34 cellular contexts compared by ENCODE assay signal in the genomic region with DNA sequence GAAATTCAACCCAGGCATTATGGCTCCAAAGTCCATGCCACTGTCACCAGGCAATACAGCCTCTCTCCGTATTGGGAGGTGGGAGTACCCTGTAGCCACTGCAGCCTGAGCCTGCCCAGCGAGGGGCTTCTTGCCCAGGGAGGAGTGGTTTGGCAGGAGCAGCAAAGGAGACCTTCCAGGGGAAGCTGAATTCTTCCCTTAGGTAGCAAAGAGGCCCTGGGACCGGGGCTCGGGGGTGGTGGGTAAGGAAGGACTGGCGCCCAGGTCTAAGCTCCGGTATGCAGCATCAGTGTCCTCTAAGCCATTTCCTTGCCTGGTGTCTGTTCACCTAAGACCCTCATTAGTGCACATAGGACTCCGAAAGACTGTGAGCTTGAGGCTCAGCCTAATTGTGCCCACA. TPM values are rescaled to one million over a fixed set of nuclear protein-coding genes. Genes with fewer than 3 reads are reported as not detected.
"Had no signal": no experiment of that assay in that cellular context is flagged by ENCODE, and none has a peak within 500 bp of the region (broad histone marks: within the 10 kb centered on the region; RNA-seq: fewer than 3 reads in every experiment).

No MANE protein-coding gene starts in this region.

- H3K4me3 Mint-ChIP-seq: activated CD4-positive, alpha-beta memory T cell treated with anti-CD3 and anti-CD28 coated beads, Interleukin-2, amount 10 ng/mL, durations not matched to agents 7 days and 5 days; activated CD4-positive, alpha-beta T cell treated with anti-CD3 and anti-CD28 coated beads, Interleukin-2, amount 10 ng/mL, durations not matched to agents 7 days and 5 days; activated naive CD8-positive, alpha-beta T cell treated with anti-CD3 and anti-CD28 coated beads, Interleukin-2, amount 50 U/mL, for 24 hours; activated T-cell treated with anti-CD3 and anti-CD28 coated beads, Interleukin-2, amount 50 U/mL, for 4 hours; activated T-helper 17 cell treated with anti-CD3 and anti-CD28 coated beads, Interleukin-2, amount 50 U/mL, for 72 hours; natural killer cell treated with Interleukin-12 subunit alpha and Interleukin-12 subunit beta and Interleukin-15 and Interleukin-18, amount 100 ng/mL, for 72 hours; stimulated activated memory B cell treated with anti-CD40 and anti-IgM and Interleukin-4, amounts not matched to agents 10 μg/mL and 1 μg/mL and 100 μg/mL, for 72 hours; stimulated activated naive CD8-positive, alpha-beta T cell treated with anti-CD3 and anti-CD28 coated beads, Interleukin-15, amount 100 ng/mL, for 72 hours; WTC11 had no signal

- H3K9me3 ChIP-seq: breast epithelium, gastrocnemius medialis, mucosa of descending colon, sigmoid colon, upper lobe of left lung had no signal

- H3K27ac Mint-ChIP-seq: activated CD4-positive, alpha-beta memory T cell treated with anti-CD3 and anti-CD28 coated beads, Interleukin-2, amount 10 ng/mL, durations not matched to agents 7 days and 5 days; activated CD4-positive, alpha-beta T cell treated with anti-CD3 and anti-CD28 coated beads, Interleukin-2, amount 10 ng/mL, durations not matched to agents 7 days and 5 days; activated naive CD8-positive, alpha-beta T cell treated with anti-CD3 and anti-CD28 coated beads, Interleukin-2, amount 50 U/mL, for 24 hours; activated T-helper 17 cell treated with anti-CD3 and anti-CD28 coated beads, Interleukin-2, amount 50 U/mL, for 72 hours; natural killer cell treated with Interleukin-12 subunit alpha and Interleukin-12 subunit beta and Interleukin-15 and Interleukin-18, amount 100 ng/mL, for 72 hours; stimulated activated memory B cell treated with anti-CD40 and anti-IgM and Interleukin-4, amounts not matched to agents 10 μg/mL and 1 μg/mL and 100 μg/mL, for 72 hours; WTC11 had no signal

- H3K36me3 ChIP-seq: breast epithelium, gastrocnemius medialis, sigmoid colon, upper lobe of left lung had no signal

- H3K4me3 ChIP-seq: breast epithelium, coronary artery, dorsolateral prefrontal cortex, gastrocnemius medialis, mucosa of descending colon, sigmoid colon, upper lobe of left lung had no signal

- H3K9me3 Mint-ChIP-seq: activated CD4-positive, alpha-beta memory T cell treated with anti-CD3 and anti-CD28 coated beads, Interleukin-2, amount 10 ng/mL, durations not matched to agents 7 days and 5 days; activated CD4-positive, alpha-beta T cell treated with anti-CD3 and anti-CD28 coated beads, Interleukin-2, amount 10 ng/mL, durations not matched to agents 7 days and 5 days; activated naive CD8-positive, alpha-beta T cell treated with anti-CD3 and anti-CD28 coated beads, Interleukin-2, amount 50 U/mL, for 24 hours; activated T-cell treated with anti-CD3 and anti-CD28 coated beads, Interleukin-2, amount 50 U/mL, for 4 hours; activated T-helper 17 cell treated with anti-CD3 and anti-CD28 coated beads, Interleukin-2, amount 50 U/mL, for 72 hours; natural killer cell treated with Interleukin-12 subunit alpha and Interleukin-12 subunit beta and Interleukin-15 and Interleukin-18, amount 100 ng/mL, for 72 hours; stimulated activated memory B cell treated with anti-CD40 and anti-IgM and Interleukin-4, amounts not matched to agents 10 μg/mL and 1 μg/mL and 100 μg/mL, for 72 hours; stimulated activated naive CD8-positive, alpha-beta T cell treated with anti-CD3 and anti-CD28 coated beads, Interleukin-15, amount 100 ng/mL, for 72 hours; WTC11 had no signal

- H3K27ac ChIP-seq: breast epithelium, coronary artery, dorsolateral prefrontal cortex, gastrocnemius medialis, sigmoid colon, upper lobe of left lung had no signal

- H3K4me1 ChIP-seq: breast epithelium, sigmoid colon had no signal

- H3K27me3 ChIP-seq: breast epithelium, dorsolateral prefrontal cortex, gastrocnemius medialis, sigmoid colon, upper lobe of left lung had no signal

- ATAC-seq: activated naive CD8-positive, alpha-beta T cell treated with anti-CD3 and anti-CD28 coated beads, Interleukin-2, amount 50 U/mL, for 24 hours; activated T-cell treated with anti-CD3 and anti-CD28 coated beads, Interleukin-2, amount 50 U/mL, for 4 hours; activated T-helper 17 cell treated with anti-CD3 and anti-CD28 coated beads, Interleukin-2, amount 50 U/mL, for 72 hours; gastrocnemius medialis; mucosa of descending colon; stimulated activated memory B cell treated with anti-CD40 and anti-IgM and Interleukin-4, amounts not matched to agents 10 μg/mL and 1 μg/mL and 100 μg/mL, for 72 hours; stimulated activated naive CD8-positive, alpha-beta T cell treated with anti-CD3 and anti-CD28 coated beads, Interleukin-15, amount 100 ng/mL, for 72 hours; WTC11 had no signal

- DNase-seq: activated CD4-positive, alpha-beta memory T cell treated with anti-CD3 and anti-CD28 coated beads, Interleukin-2, amount 10 ng/mL, durations not matched to agents 7 days and 5 days; activated CD4-positive, alpha-beta T cell treated with anti-CD3 and anti-CD28 coated beads for 1 hour; activated CD4-positive, alpha-beta T cell treated with anti-CD3 and anti-CD28 coated beads, Interleukin-2, amount 10 ng/mL, durations not matched to agents 7 days and 5 days; activated CD8-positive, alpha-beta memory T cell treated with anti-CD3 and anti-CD28 coated beads, Interleukin-2, amount 50 U/mL, for 48 hours; activated gamma-delta T cell treated with Interleukin-2 at 50 U/mL for 16 hours; activated naive CD4-positive, alpha-beta T cell treated with anti-CD3 and anti-CD28 coated beads, Interleukin-2, amount 50 U/mL, for 16 hours; activated naive CD8-positive, alpha-beta T cell treated with anti-CD3 and anti-CD28 coated beads, Interleukin-2, amount 50 U/mL, for 24 hours; activated T-cell treated with anti-CD3 and anti-CD28 coated beads, Interleukin-2, amount 50 U/mL, for 4 hours; amygdala; cerebellar nuclear complex; effector memory CD4-positive, alpha-beta T cell; erythroblast; gastrocnemius medialis; hippocampal formation; mucosa of descending colon; sigmoid colon; small intestine; stimulated activated CD4-positive, alpha-beta T cell treated with anti-CD3 and anti-CD28 coated beads, Interleukin-1b, Interleukin-23, amount 100 ng/mL, for 48 hours; stimulated activated CD4-positive, alpha-beta T cell treated with anti-CD3 and anti-CD28 coated beads, Interleukin-4, amount 100 ng/mL, for 4 hours; stimulated activated CD8-positive, alpha-beta memory T cell treated with anti-CD3 and anti-CD28 coated beads, Interleukin-4, amount 100 ng/mL, for 48 hours; stimulated activated naive CD8-positive, alpha-beta T cell treated with anti-CD3 and anti-CD28 coated beads, Interleukin-15, amount 100 ng/mL, for 72 hours; substantia nigra; T-helper 2 cell; upper lobe of left lung had no signal

- H3K36me3 Mint-ChIP-seq: natural killer cell treated with Interleukin-12 subunit alpha and Interleukin-12 subunit beta and Interleukin-15 and Interleukin-18, amount 100 ng/mL, for 72 hours; stimulated activated memory B cell treated with anti-CD40 and anti-IgM and Interleukin-4, amounts not matched to agents 10 μg/mL and 1 μg/mL and 100 μg/mL, for 72 hours; WTC11 had no signal

- H3K4me1 Mint-ChIP-seq: activated CD4-positive, alpha-beta memory T cell treated with anti-CD3 and anti-CD28 coated beads, Interleukin-2, amount 10 ng/mL, durations not matched to agents 7 days and 5 days; activated CD4-positive, alpha-beta T cell treated with anti-CD3 and anti-CD28 coated beads, Interleukin-2, amount 10 ng/mL, durations not matched to agents 7 days and 5 days; activated naive CD8-positive, alpha-beta T cell treated with anti-CD3 and anti-CD28 coated beads, Interleukin-2, amount 50 U/mL, for 24 hours; activated T-helper 17 cell treated with anti-CD3 and anti-CD28 coated beads, Interleukin-2, amount 50 U/mL, for 72 hours; stimulated activated memory B cell treated with anti-CD40 and anti-IgM and Interleukin-4, amounts not matched to agents 10 μg/mL and 1 μg/mL and 100 μg/mL, for 72 hours; stimulated activated naive CD8-positive, alpha-beta T cell treated with anti-CD3 and anti-CD28 coated beads, Interleukin-15, amount 100 ng/mL, for 72 hours had no signal

RNA-seq across cellular contexts. Expression of gene TNNT2, which starts 17.0 kb away (rescaled TPM):
- total RNA-seq: activated CD4-positive, alpha-beta memory T cell treated with anti-CD3 and anti-CD28 coated beads, Interleukin-2, amount 10 ng/mL, durations not matched to agents 7 days and 5 days; activated CD4-positive, alpha-beta T cell treated with anti-CD3 and anti-CD28 coated beads, Interleukin-2, amount 10 ng/mL, durations not matched to agents 7 days and 5 days; activated T-cell treated with anti-CD3 and anti-CD28 coated beads, Interleukin-2, amount 50 U/mL, for 4 hours; activated T-helper 17 cell treated with anti-CD3 and anti-CD28 coated beads, Interleukin-2, amount 50 U/mL, for 72 hours; lung microvascular endothelial cell; mesenteric fat pad; natural killer cell treated with Interleukin-12 subunit alpha and Interleukin-12 subunit beta and Interleukin-15 and Interleukin-18, amount 100 ng/mL, for 72 hours; posterior vena cava had no signal

RNA-seq across cellular contexts. Expression of gene LAD1, which starts 38.6 kb away (rescaled TPM):
- total RNA-seq: activated CD4-positive, alpha-beta memory T cell treated with anti-CD3 and anti-CD28 coated beads, Interleukin-2, amount 10 ng/mL, durations not matched to agents 7 days and 5 days; activated CD4-positive, alpha-beta T cell treated with anti-CD3 and anti-CD28 coated beads, Interleukin-2, amount 10 ng/mL, durations not matched to agents 7 days and 5 days; activated T-helper 17 cell treated with anti-CD3 and anti-CD28 coated beads, Interleukin-2, amount 50 U/mL, for 72 hours; lung microvascular endothelial cell; natural killer cell treated with Interleukin-12 subunit alpha and Interleukin-12 subunit beta and Interleukin-15 and Interleukin-18, amount 100 ng/mL, for 72 hours; sigmoid colon had no signal
